10 cellular contexts compared by ENCODE assay signal in the genomic region with DNA sequence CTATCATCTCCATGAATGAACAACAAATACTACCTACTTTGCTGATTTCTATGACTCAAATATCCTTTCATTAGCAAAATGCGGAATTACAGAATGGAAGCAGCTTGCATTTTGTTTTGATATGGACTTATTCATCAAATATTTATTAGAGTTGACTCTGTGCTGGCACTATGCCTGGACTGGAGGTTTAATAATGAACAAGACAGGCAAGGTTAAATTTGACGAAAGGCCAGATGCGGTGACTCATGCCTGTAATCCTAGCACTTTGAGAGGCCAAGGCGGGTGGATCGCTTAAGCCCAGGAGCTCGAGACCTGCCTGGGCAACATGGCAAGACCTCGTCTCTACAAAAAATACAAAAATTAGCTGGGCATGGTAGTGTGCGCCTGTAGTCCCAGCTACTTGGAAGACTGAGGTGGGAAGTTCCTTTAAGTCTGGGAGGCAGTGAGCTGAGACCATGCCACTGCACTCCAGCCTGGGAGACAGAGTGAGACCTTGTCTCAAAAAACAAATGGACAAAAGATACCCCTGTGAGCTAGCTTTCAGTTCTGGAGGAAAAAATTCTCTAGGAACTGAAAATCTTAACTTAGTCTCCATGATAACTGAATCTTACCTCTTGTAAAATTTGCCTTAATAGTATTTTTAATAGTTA. TPM values are rescaled to one million over a fixed set of nuclear protein-coding genes. Genes with fewer than 3 reads are reported as not detected.
DNase-seq lines count a peak whose midpoint lies in the region; ATAC-seq and TF ChIP-seq lines count a peak whose summit lies in the region.
"Had no signal": no experiment of that assay in that cellular context is flagged by ENCODE, and none has a peak within 500 bp of the region (broad histone marks: within the 10 kb centered on the region; RNA-seq: fewer than 3 reads in every experiment).

No MANE protein-coding gene starts in this region.

- H3K4me3 Mint-ChIP-seq in activated T-cell treated with anti-CD3 and anti-CD28 coated beads, Interleukin-2, amount 50 U/mL, for 24 hours = no peak overlapping the region
- H3K4me3 Mint-ChIP-seq: WTC11 had no signal

- POLR2A ChIA-PET in BJ (lab: Charles Lee) = no interaction called here

- H3K9me3 ChIP-seq in lower lobe of right lung = no peaks in the 10 kb centered on the region

- H3K27me3 ChIP-seq in BJ (ENCODE audit: control insufficient read depth, insufficient read depth, low read length) (no peaks in the 10 kb centered on the region), lower lobe of right lung (ENCODE audit: low read depth) (no peaks in the 10 kb centered on the region)

- peak; percentile 7 for DNase-seq in BJ (ENCODE audit: low read depth)
- peak; percentile 80 for DNase-seq in LoVo (ENCODE audit: low spot score)
- peak; percentile 71 for DNase-seq in brain pericyte (ENCODE audit: low read depth, low spot score)
- no peak for DNase-seq in lower lobe of right lung
- DNase-seq in effector CD8-positive, alpha-beta T cell (lab: John Stamatoyannopoulos, UW) = no peak
- DNase-seq in activated T-cell treated with anti-CD3 and anti-CD28 coated beads, Interleukin-2, amount 50 U/mL, for 24 hours = no peak
- DNase-seq in globus pallidus (ENCODE audit: low spot score) = no peak
- DNase-seq: GF-D8 had no signal

- intact Hi-C loops in lower lobe of right lung (cut with DNase I) = no loop called here

- H3K4me3 ChIP-seq in BJ (ENCODE audit: low read depth, low read length) (no peak overlapping the region), lower lobe of right lung (no peak overlapping the region)

- H3K36me3 Mint-ChIP-seq in activated T-cell treated with anti-CD3 and anti-CD28 coated beads, Interleukin-2, amount 50 U/mL, for 24 hours (ENCODE audit: low read depth) = no peaks in the 10 kb centered on the region
- H3K36me3 Mint-ChIP-seq: WTC11 had no signal

- CTCF ChIA-PET in BJ (lab: Yijun Ruan, JAX) = no interaction called here

- H3K36me3 ChIP-seq in BJ (ENCODE audit: control insufficient read depth, insufficient read depth, low read length) (no peaks in the 10 kb centered on the region), lower lobe of right lung (no peaks in the 10 kb centered on the region)

- H3K9me3 Mint-ChIP-seq in activated T-cell treated with anti-CD3 and anti-CD28 coated beads, Interleukin-2, amount 50 U/mL, for 24 hours = peaks cover 3% of the 10 kb centered on the region
- H3K9me3 Mint-ChIP-seq: WTC11 had no signal

- no peak overlapping the region for H3K27ac Mint-ChIP-seq in activated T-cell treated with anti-CD3 and anti-CD28 coated beads, Interleukin-2, amount 50 U/mL, for 24 hours
- H3K27ac Mint-ChIP-seq: WTC11 had no signal

- no peak overlapping the region for H3K27ac ChIP-seq in lower lobe of right lung

- ATAC-seq in lower lobe of right lung (peak; percentile 48 to 71), GM19397 (IDR thresholded peaks at IDR 0.05; ENCODE audit: unreplicated experiment) (no peak)
- ATAC-seq: WTC11 had no signal

- H3K4me1 ChIP-seq in lower lobe of right lung = no peaks in the 10 kb centered on the region

- H3K27me3 Mint-ChIP-seq in activated T-cell treated with anti-CD3 and anti-CD28 coated beads, Interleukin-2, amount 50 U/mL, for 24 hours = no peaks in the 10 kb centered on the region

- no peaks in the 10 kb centered on the region for H3K4me1 Mint-ChIP-seq in activated T-cell treated with anti-CD3 and anti-CD28 coated beads, Interleukin-2, amount 50 U/mL, for 24 hours (ENCODE audit: low read depth)
- H3K4me1 Mint-ChIP-seq: WTC11 had no signal

- TF ChIP-seq CTCF in BJ (IDR thresholded peaks at IDR 0.05; ENCODE audit: insufficient read depth, low read depth, low read length) (no peak), lower lobe of right lung (IDR thresholded peaks at IDR 0.05) (no peak)

RNA-seq across cellular contexts. Expression of gene SOD1, which starts 29.3 kb away (rescaled TPM):
- 221 and 335 TPM in 2 replicates for polyA plus RNA-seq in BJ (2011; rRNA removed)
- 66.6 and 73.6 TPM in 2 replicates for polyA minus RNA-seq in BJ (2011; rRNA and poly(A)+ RNA removed)
- total RNA-seq in lower lobe of right lung = 160 TPM

Comparison
In these comparisons a context has a peak if more than half of its experiments do, and no peak if none do; other contexts are left out.
1. DNase-seq: peak in BJ (single experiment), LoVo (single experiment) and brain pericyte (single experiment); none in lower lobe of right lung (single experiment), effector CD8-positive, alpha-beta T cell (single experiment), activated T-cell treated with anti-CD3 and anti-CD28 coated beads, Interleukin-2, amount 50 U/mL, for 24 hours (single experiment) and globus pallidus (single experiment).